Comparison of ENCODE assay signal across 30 cellular contexts in genomic region chr3:81585937-81586336, GRCh38.
DNase-seq lines count a peak whose midpoint lies in the region; ATAC-seq, FAIRE-seq and TF ChIP-seq lines count a peak whose summit lies in the region.
"Had no signal": no experiment of that assay in that cellular context is flagged by ENCODE, and none has a peak within 500 bp of the region (broad histone marks: within the 10 kb centered on the region; RNA-seq: fewer than 3 reads in every experiment).

No MANE protein-coding gene starts in this region.

- H3K27me3 ChIP-seq in Loucy (ENCODE audit: insufficient read depth, low read length, poor library complexity, severe bottlenecking) (no peaks in the 10 kb centered on the region), ectodermal cell (ENCODE audit: control insufficient read depth, insufficient read depth, low read length, poor library complexity, severe bottlenecking) (no peaks in the 10 kb centered on the region)
- H3K27me3 ChIP-seq: BE2C; BLaER1; BLaER1 treated with 17β-estradiol and CSF1 and Interleukin-3, amounts not matched to agents 10 nM and 100 nM had no signal

- H3K9me2 ChIP-seq in Loucy (replicated peaks; ENCODE audit: low read depth, low read length): no peaks in the 10 kb centered on the region

- ATAC-seq in GM18519 (IDR thresholded peaks at IDR 0.05; ENCODE audit: low FRiP score, unreplicated experiment): no peak
- ATAC-seq: A549; CD8-positive, alpha-beta T cell had no signal

- H3K9me3 ChIP-seq in Loucy (ENCODE audit: insufficient read depth, low read depth, low read length) (no peaks in the 10 kb centered on the region), ectodermal cell (ENCODE audit: control insufficient read depth, low read length) (no peaks in the 10 kb centered on the region)
- H3K9me3 ChIP-seq: A549; BE2C; BLaER1; BLaER1 treated with 17β-estradiol and CSF1 and Interleukin-3, amounts not matched to agents 10 nM and 100 nM; Caco-2 had no signal

- peak; percentile 35 for FAIRE-seq in A204.1 (lab: Jason Lieb, UNC)

- H3K36me3 ChIP-seq in Loucy (ENCODE audit: insufficient read depth, low read length) (peaks cover 49% of the 10 kb centered on the region), ectodermal cell (ENCODE audit: control insufficient read depth, insufficient read depth, low read length) (no peaks in the 10 kb centered on the region)
- H3K36me3 ChIP-seq: BE2C had no signal

- no peaks in the 10 kb centered on the region for H4K20me1 ChIP-seq in Loucy (ENCODE audit: insufficient read depth, low read length, poor library complexity, severe bottlenecking)
- H4K20me1 ChIP-seq: BLaER1; BLaER1 treated with 17β-estradiol and CSF1 and Interleukin-3, amounts not matched to agents 10 nM and 100 nM had no signal

- no peak overlapping the region for H3K9ac ChIP-seq in Loucy (ENCODE audit: low read depth, low read length, poor library complexity, severe bottlenecking)
- H3K9ac ChIP-seq: BLaER1; BLaER1 treated with 17β-estradiol and CSF1 and Interleukin-3, amounts not matched to agents 10 nM and 100 nM had no signal

- no peaks in the 10 kb centered on the region for H3K79me2 ChIP-seq in Loucy (ENCODE audit: insufficient read depth, low read length)

- H3K27ac ChIP-seq in ectodermal cell (ENCODE audit: insufficient read depth, low read depth, low read length, poor library complexity, severe bottlenecking): peak overlapping the region; percentile 2
- H3K27ac ChIP-seq: 22Rv1; A549; BLaER1; BLaER1 treated with 17β-estradiol and CSF1 and Interleukin-3, amounts not matched to agents 10 nM and 100 nM; C4-2B had no signal

- no peak for TF ChIP-seq CTCF in Loucy (conservative IDR thresholded peaks at IDR 0.05; ENCODE audit: low read length)

- no peaks in the 10 kb centered on the region for H3F3A ChIP-seq in Loucy (ENCODE audit: low read depth)

- H3K4me2 ChIP-seq in Loucy (ENCODE audit: low read depth, low read length, poor library complexity, severe bottlenecking): peak overlapping the region; percentile 38
- H3K4me2 ChIP-seq: A549, BLaER1 had no signal

- no peak overlapping the region for H3K4me3 ChIP-seq in Loucy (ENCODE audit: low read length, poor library complexity, severe bottlenecking)
- no peak overlapping the region for H3K4me3 ChIP-seq in ectodermal cell (ENCODE audit: insufficient read depth, low read depth, low read length)
- H3K4me3 ChIP-seq: A549; BLaER1; BLaER1 treated with 17β-estradiol and CSF1 and Interleukin-3, amounts not matched to agents 10 nM and 100 nM had no signal

- no peak for DNase-seq in COR-L47 (lab: John Stamatoyannopoulos, UW)
- no peak for DNase-seq in cerebellar nuclear complex (lab: John Stamatoyannopoulos, UW)
- DNase-seq: 8988T; ACHN; AML-193; BE2C; C1 segment of cervical spinal cord; Caco-2; Calu3; CD4-positive, alpha-beta memory T cell; CD4-positive, alpha-beta T cell; CD4-positive, CD25-positive, alpha-beta regulatory T cell; CD8-positive, alpha-beta memory T cell; CD8-positive, alpha-beta T cell; DMS 273 treated with DMSO at 0.1 percent for 48 hours; DMS153; DMS53; DMS79; DMS79 treated with DMSO at 0.1 percent for 48 hours; DND-41; EL had no signal

- H3K4me1 ChIP-seq in Loucy (ENCODE audit: insufficient read depth, low read length, poor library complexity, severe bottlenecking) (peaks cover 21% of the 10 kb centered on the region), ectodermal cell (ENCODE audit: control insufficient read depth, insufficient read depth, low read length) (no peaks in the 10 kb centered on the region)
- H3K4me1 ChIP-seq: A549, BE2C, BLaER1, Caco-2 had no signal

- WGBS in ectodermal cell, 2 experiments: 94 to 97% methylated on average over 2 to 4 of the region's 5 CpGs

- H2AFZ ChIP-seq in Loucy (ENCODE audit: low read length): no peak overlapping the region
